In the genomic region with DNA sequence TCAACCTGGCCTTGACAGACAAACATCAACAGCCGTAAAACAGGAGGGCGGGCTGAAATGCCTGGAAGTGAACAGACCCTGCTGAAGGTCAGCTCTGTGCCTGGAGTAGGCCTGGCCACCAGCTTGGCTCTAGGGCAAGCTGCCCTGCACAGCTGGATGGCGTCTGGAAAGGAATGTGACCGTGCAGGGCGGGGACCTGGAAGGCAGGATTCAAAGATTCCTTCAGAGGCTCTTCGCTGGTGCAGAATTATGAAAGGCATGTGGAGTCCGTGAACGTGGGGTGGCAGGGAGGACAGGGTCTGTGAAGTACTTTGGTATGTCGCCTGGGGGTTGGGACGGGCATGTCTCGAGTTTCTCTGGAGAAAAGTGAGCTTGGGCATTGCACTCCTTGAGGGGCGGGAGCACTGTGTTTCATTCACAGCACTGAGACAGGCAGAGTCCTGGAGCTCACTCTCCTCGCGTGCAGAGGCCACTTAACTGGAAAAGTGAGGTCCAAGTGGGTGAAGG, we compare ENCODE assay signal across 1 cellular context.
A peak's percentile ranks its signal among the peaks of the same experiment; 100 is the strongest.
TF ChIP-seq lines count a peak whose summit lies in the region.

No MANE protein-coding gene starts in this region.

TF ChIP-seq in IMR-90, 13 proteins besides CTCF, POLR2A, EP300 and RAD21:
- TF ChIP-seq BHLHE40 (IDR thresholded peaks at IDR 0.05; ENCODE audit: low read depth, low read length) (peak; percentile 13; the same call in 1 of the 2 replicates), CEBPB (IDR thresholded peaks at IDR 0.05; ENCODE audit: low read depth, low read length) (no peak), NFE2L2 (IDR thresholded peaks at IDR 0.05; ENCODE audit: low read depth, low read length) (no peak), MXI1 (IDR thresholded peaks at IDR 0.05; ENCODE audit: borderline replicate concordance, low read depth, low read length) (peak; percentile 10; the same call in 1 of the 2 replicates), FOS (IDR thresholded peaks at IDR 0.05; ENCODE audit: low read depth, low read length) (no peak), CHD1 (IDR thresholded peaks at IDR 0.05; ENCODE audit: low read depth, low read length) (no peak), SMC3 (IDR thresholded peaks at IDR 0.05; ENCODE audit: low read depth, low read length) (no peak), MAZ (IDR thresholded peaks at IDR 0.05; ENCODE audit: borderline replicate concordance, low read depth, low read length) (peak; percentile 33; the same call in 1 of the 2 replicates), MAFK (IDR thresholded peaks at IDR 0.05; ENCODE audit: low read depth, low read length) (no peak)
TF ChIP-seq in IMR-90: peak in this region for 3.
